ENCODE assay signal across 25 cellular contexts in the genomic region with DNA sequence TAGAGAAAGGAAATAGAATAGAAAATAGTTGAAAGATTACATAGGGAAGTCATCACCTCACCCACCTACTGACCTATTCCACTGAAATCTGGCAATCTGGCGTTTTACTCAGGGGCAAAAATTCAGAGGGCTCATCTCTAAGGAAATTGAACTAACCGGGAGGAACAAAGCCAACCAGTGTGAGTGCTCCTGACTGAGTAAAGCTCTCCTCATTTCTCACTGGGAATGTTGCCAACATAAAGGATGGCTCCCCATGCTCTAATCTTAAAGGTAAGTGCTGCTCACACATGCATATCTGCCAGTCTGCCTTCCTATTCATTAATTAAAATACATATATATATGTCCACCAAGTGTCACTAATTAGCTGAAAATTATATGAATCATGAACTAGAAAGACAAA. TPM values are rescaled to one million over a fixed set of nuclear protein-coding genes. Genes with fewer than 3 reads are reported as not detected.
A peak's percentile ranks its signal among the peaks of the same experiment; 100 is the strongest.
DNase-seq lines count a peak whose midpoint lies in the region; ATAC-seq lines count a peak whose summit lies in the region.
"Had no signal": no experiment of that assay in that cellular context is flagged by ENCODE, and none has a peak within 500 bp of the region (broad histone marks: within the 10 kb centered on the region; RNA-seq: fewer than 3 reads in every experiment).

No MANE protein-coding gene starts in this region.

- DNase-seq in DMS53 (lab: John Stamatoyannopoulos, UW) (peak; percentile 25), DMS53 treated with DMSO at 0.1 percent for 48 hours (lab: John Stamatoyannopoulos, UW; ENCODE audit: unreplicated experiment) (no peak), COR-L47 (lab: John Stamatoyannopoulos, UW) (peak; percentile 73), NCI-H146 treated with DMSO at 0.1 percent for 48 hours (lab: John Stamatoyannopoulos, UW; ENCODE audit: unreplicated experiment) (peak; percentile 62), NCI-H82 (lab: John Stamatoyannopoulos, UW) (peak; percentile 28), G401 (ENCODE audit: low spot score) (no peak), hypothalamus (lab: John Stamatoyannopoulos, UW) (no peak)
- DNase-seq: activated CD4-positive, alpha-beta memory T cell treated with anti-CD3 and anti-CD28 coated beads for 36 hours; activated CD8-positive, alpha-beta memory T cell treated with anti-CD3 and anti-CD28 coated beads, Interleukin-2, amount 50 U/mL, for 4 hours; activated naive CD4-positive, alpha-beta T cell treated with anti-CD3 and anti-CD28 coated beads, Interleukin-2, amount 10 ng/mL, durations not matched to agents 7 days and 5 days; amniotic stem cell; brain microvascular endothelial cell; CD4-positive, CD25-positive, alpha-beta regulatory T cell; dorsolateral prefrontal cortex; Kasumi-1; left colon; NCI-H226; pancreas; retina; SIG-M5; stimulated activated naive CD8-positive, alpha-beta T cell treated with anti-CD3 and anti-CD28 coated beads, Interleukin-15, Interleukin-2, amounts not matched to agents 100 U/mL and 50 U/mL, for 24 hours had no signal

- in situ Hi-C loops in G401 (cut with HindIII; ENCODE audit: low sequenced_read_pairs), result no loop called here

- ATAC-seq in GM21423 (IDR thresholded peaks at IDR 0.05; ENCODE audit: unreplicated experiment), result no peak
- ATAC-seq: left colon; Panc1; pancreas; stimulated activated naive CD8-positive, alpha-beta T cell treated with anti-CD3 and anti-CD28 coated beads, Interleukin-15, Interleukin-2, amounts not matched to agents 100 U/mL and 50 U/mL, for 24 hours had no signal

RNA-seq across cellular contexts. Expression of gene DOK6, which starts 13.5 kb away (rescaled TPM):
- total RNA-seq in G401 (2014; rRNA removed; shearing (Covaris generic)), result 0.06 and 0.10 TPM in 2 replicates
- total RNA-seq: A172; activated CD4-positive, alpha-beta memory T cell treated with anti-CD3 and anti-CD28 coated beads for 36 hours; activated T-helper 1 cell treated with anti-CD3 and anti-CD28 coated beads, Interleukin-12 subunit alpha, Interleukin-12 subunit beta, Interleukin-2, Interleukin-4 antibody, amounts not matched to agents 30 ng/mL and 10 ng/mL and 1 ng/mL, durations not matched to agents 14 hours and 24 hours and 36 hours; CD4-positive, CD25-positive, alpha-beta regulatory T cell had no signal

Comparison
In these comparisons a context has a peak if more than half of its experiments do, and no peak if none do; other contexts are left out.
1. DNase-seq: peak in DMS53 (single experiment), COR-L47 (single experiment), NCI-H146 treated with DMSO at 0.1 percent for 48 hours (single experiment) and NCI-H82 (single experiment); none in DMS53 treated with DMSO at 0.1 percent for 48 hours (single experiment), G401 (single experiment) and hypothalamus (0 of 51).